ENCODE assay signal across 17 cellular contexts in the genomic region with DNA sequence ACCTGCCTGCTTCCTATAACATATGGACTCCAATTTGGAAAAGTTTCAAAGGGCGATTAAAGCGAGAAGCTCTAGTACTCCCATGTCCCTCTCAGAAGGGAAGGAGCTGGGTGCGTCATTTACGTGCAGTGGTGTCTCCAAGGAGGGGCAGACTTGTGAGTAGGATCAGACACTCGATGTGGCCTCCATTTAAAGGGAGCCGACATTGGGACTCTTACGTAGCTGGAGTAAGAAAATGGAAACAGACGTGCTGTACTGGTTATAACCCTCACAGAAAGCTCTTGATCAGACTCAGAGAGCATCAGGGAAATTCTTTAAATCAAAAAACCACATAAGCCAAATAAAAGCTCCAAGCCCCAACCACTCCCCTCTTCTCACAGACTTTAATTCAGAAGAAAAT.
"Had no signal": no experiment of that assay in that cellular context is flagged by ENCODE, and none has a peak within 500 bp of the region (broad histone marks: within the 10 kb centered on the region; RNA-seq: fewer than 3 reads in every experiment).

No MANE protein-coding gene starts in this region.

- DNase-seq: activated B cell treated with CpG ODN at 0.5 μM for 24 hours; activated CD4-positive, alpha-beta T cell treated with anti-CD3 and anti-CD28 coated beads, Interleukin-2, amount 50 U/mL, for 1 hour; activated CD8-positive, alpha-beta memory T cell treated with anti-CD3 and anti-CD28 coated beads, Interleukin-2, amount 10 ng/mL, durations not matched to agents 7 days and 5 days; activated gamma-delta T cell; activated naive CD8-positive, alpha-beta T cell treated with anti-CD3 and anti-CD28 coated beads for 36 hours; activated T-cell treated with anti-CD3 and anti-CD28 coated beads, Interleukin-2, amount 50 U/mL, for 4 hours; dorsolateral prefrontal cortex; foreskin keratinocyte; heart left ventricle; left ventricle myocardium inferior; mesenchymal stem cell; nephron progenitor cell; retina; stimulated activated CD4-positive, alpha-beta T cell treated with anti-CD3 and anti-CD28 coated beads, Interleukin-4, amount 100 ng/mL, for 4 hours; T-helper 2 cell; trophoblast cell had no signal

- H3K36me3 ChIP-seq: heart left ventricle, left ventricle myocardium inferior had no signal

- H3K27ac Mint-ChIP-seq: activated B cell treated with CpG ODN at 0.5 μM for 24 hours; activated CD8-positive, alpha-beta memory T cell treated with anti-CD3 and anti-CD28 coated beads, Interleukin-2, amount 10 ng/mL, durations not matched to agents 7 days and 5 days; activated naive CD8-positive, alpha-beta T cell treated with anti-CD3 and anti-CD28 coated beads for 36 hours; nephron progenitor cell had no signal

- H3K4me1 ChIP-seq: foreskin keratinocyte, left ventricle myocardium inferior had no signal

- H3K27ac ChIP-seq: foreskin keratinocyte, left ventricle myocardium inferior had no signal

- H3K4me3 ChIP-seq: dorsolateral prefrontal cortex, heart left ventricle, left ventricle myocardium inferior, skin epidermis had no signal

- H3K27me3 ChIP-seq: dorsolateral prefrontal cortex, foreskin keratinocyte, heart left ventricle had no signal

- H3K9me3 Mint-ChIP-seq: activated B cell treated with CpG ODN at 0.5 μM for 24 hours; activated naive CD8-positive, alpha-beta T cell treated with anti-CD3 and anti-CD28 coated beads for 36 hours; activated T-cell treated with anti-CD3 and anti-CD28 coated beads, Interleukin-2, amount 50 U/mL, for 4 hours; nephron progenitor cell had no signal

- H3K9me3 ChIP-seq: heart left ventricle, left ventricle myocardium inferior had no signal

- H3K27me3 Mint-ChIP-seq: activated B cell treated with CpG ODN at 0.5 μM for 24 hours; activated CD8-positive, alpha-beta memory T cell treated with anti-CD3 and anti-CD28 coated beads, Interleukin-2, amount 10 ng/mL, durations not matched to agents 7 days and 5 days; activated naive CD8-positive, alpha-beta T cell treated with anti-CD3 and anti-CD28 coated beads for 36 hours had no signal

- ATAC-seq: activated CD8-positive, alpha-beta memory T cell treated with anti-CD3 and anti-CD28 coated beads, Interleukin-2, amount 10 ng/mL, durations not matched to agents 7 days and 5 days; activated T-cell treated with anti-CD3 and anti-CD28 coated beads, Interleukin-2, amount 50 U/mL, for 4 hours; foreskin keratinocyte; heart left ventricle had no signal

- H3K4me3 Mint-ChIP-seq: activated B cell treated with CpG ODN at 0.5 μM for 24 hours; activated CD8-positive, alpha-beta memory T cell treated with anti-CD3 and anti-CD28 coated beads, Interleukin-2, amount 10 ng/mL, durations not matched to agents 7 days and 5 days; activated naive CD8-positive, alpha-beta T cell treated with anti-CD3 and anti-CD28 coated beads for 36 hours; activated T-cell treated with anti-CD3 and anti-CD28 coated beads, Interleukin-2, amount 50 U/mL, for 4 hours; nephron progenitor cell had no signal

- H3K4me1 Mint-ChIP-seq: activated B cell treated with CpG ODN at 0.5 μM for 24 hours; activated CD8-positive, alpha-beta memory T cell treated with anti-CD3 and anti-CD28 coated beads, Interleukin-2, amount 10 ng/mL, durations not matched to agents 7 days and 5 days; activated naive CD8-positive, alpha-beta T cell treated with anti-CD3 and anti-CD28 coated beads for 36 hours had no signal

- H3K36me3 Mint-ChIP-seq: activated CD8-positive, alpha-beta memory T cell treated with anti-CD3 and anti-CD28 coated beads, Interleukin-2, amount 10 ng/mL, durations not matched to agents 7 days and 5 days; activated naive CD8-positive, alpha-beta T cell treated with anti-CD3 and anti-CD28 coated beads for 36 hours had no signal
